In genomic region chr4:111770514-111770913, GRCh38 we compare ENCODE assay signal across 1 cellular context.
TF ChIP-seq lines count a peak whose summit lies in the region.

No MANE protein-coding gene starts in this region.

TF ChIP-seq in HepG2, 621 proteins besides CTCF, POLR2A, EP300 and RAD21 (continued from another document):
- TF ChIP-seq HNRNPLL (IDR thresholded peaks at IDR 0.05; ENCODE audit: low read depth, low read length, poor library complexity, severe bottlenecking) (no peak), ZNF224 (CRISPR knock-in tag; IDR thresholded peaks at IDR 0.05) (no peak), ZBTB1 (CRISPR knock-in tag; IDR thresholded peaks at IDR 0.05; ENCODE audit: borderline replicate concordance) (no peak), ETV5 (CRISPR knock-in tag; IDR thresholded peaks at IDR 0.05; ENCODE audit: borderline replicate concordance) (no peak), PPARG (CRISPR knock-in tag; conservative IDR thresholded peaks at IDR 0.05) (no peak), POGK (CRISPR knock-in tag; conservative IDR thresholded peaks at IDR 0.05) (no peak), ZNF3 (CRISPR knock-in tag; IDR thresholded peaks at IDR 0.05) (no peak), KDM1A (CRISPR knock-in tag; IDR thresholded peaks at IDR 0.05) (no peak)
- TF ChIP-seq, protein P1, sequence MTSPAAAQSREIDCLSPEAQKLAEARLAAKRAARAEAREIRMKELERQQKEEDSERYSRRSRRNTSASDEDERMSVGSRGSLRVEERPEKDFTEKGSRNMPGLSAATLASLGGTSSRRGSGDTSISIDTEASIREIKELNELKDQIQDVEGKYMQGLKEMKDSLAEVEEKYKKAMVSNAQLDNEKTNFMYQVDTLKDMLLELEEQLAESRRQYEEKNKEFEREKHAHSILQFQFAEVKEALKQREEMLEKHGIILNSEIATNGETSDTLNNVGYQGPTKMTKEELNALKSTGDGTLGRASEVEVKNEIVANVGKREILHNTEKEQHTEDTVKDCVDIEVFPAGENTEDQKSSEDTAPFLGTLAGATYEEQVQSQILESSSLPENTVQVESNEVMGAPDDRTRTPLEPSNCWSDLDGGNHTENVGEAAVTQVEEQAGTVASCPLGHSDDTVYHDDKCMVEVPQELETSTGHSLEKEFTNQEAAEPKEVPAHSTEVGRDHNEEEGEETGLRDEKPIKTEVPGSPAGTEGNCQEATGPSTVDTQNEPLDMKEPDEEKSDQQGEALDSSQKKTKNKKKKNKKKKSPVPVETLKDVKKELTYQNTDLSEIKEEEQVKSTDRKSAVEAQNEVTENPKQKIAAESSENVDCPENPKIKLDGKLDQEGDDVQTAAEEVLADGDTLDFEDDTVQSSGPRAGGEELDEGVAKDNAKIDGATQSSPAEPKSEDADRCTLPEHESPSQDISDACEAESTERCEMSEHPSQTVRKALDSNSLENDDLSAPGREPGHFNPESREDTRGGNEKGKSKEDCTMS (CRISPR knock-in tag; conservative IDR thresholded peaks at IDR 0.05) = no peak
